ENCODE assay signal across 22 cellular contexts in genomic region chr10:70295946-70296345, GRCh38. TPM values are rescaled to one million over a fixed set of nuclear protein-coding genes. Genes with fewer than 3 reads are reported as not detected.
A peak's percentile ranks its signal among the peaks of the same experiment; 100 is the strongest.
DNase-seq lines count a peak whose midpoint lies in the region; ATAC-seq and TF ChIP-seq lines count a peak whose summit lies in the region.
"Had no signal": no experiment of that assay in that cellular context is flagged by ENCODE, and none has a peak within 500 bp of the region (broad histone marks: within the 10 kb centered on the region; RNA-seq: fewer than 3 reads in every experiment).

No MANE protein-coding gene starts in this region.

- peaks cover 5% of the 10 kb centered on the region for H3K4me1 ChIP-seq in fibroblast of lung (ENCODE audit: control insufficient read depth, extremely low read depth, insufficient read depth, low read length)
- peaks cover 12 to 20% (median 16%) of the 10 kb centered on the region in 3 donors for H3K4me1 ChIP-seq in skeletal muscle tissue (ENCODE audit: control insufficient read depth in 3 of 3, insufficient read depth in 3 of 3, low read length in 3 of 3)
- H3K4me1 ChIP-seq: SJCRH30 had no signal

- H3K36me3 ChIP-seq in fibroblast of lung (ENCODE audit: control insufficient read depth, insufficient read depth, low read length) (no peaks in the 10 kb centered on the region), skeletal muscle tissue (ENCODE audit: control insufficient read depth in 3 of 3, insufficient read depth in 3 of 3, low read length in 3 of 3) (peaks cover 0 to 9% (median 7%) of the 10 kb centered on the region in 3 donors)
- H3K36me3 ChIP-seq: SJCRH30 had no signal

- H3K27me3 Mint-ChIP-seq in CD14-positive monocyte (ENCODE audit: low read depth in 3 of 3) = peaks cover 0 to 1% (median 0%) of the 10 kb centered on the region in 3 donors
- H3K27me3 Mint-ChIP-seq: activated CD8-positive, alpha-beta T cell treated with anti-CD3 and anti-CD28 coated beads for 36 hours; activated naive CD8-positive, alpha-beta T cell had no signal

- no peaks in the 10 kb centered on the region for H4K20me1 ChIP-seq in fibroblast of lung (ENCODE audit: control insufficient read depth, extremely low read depth, insufficient read depth, low read length)

- H3K27ac Mint-ChIP-seq in CD14-positive monocyte = peak overlapping the region; percentile 84 to 92 (median 89)
- H3K27ac Mint-ChIP-seq: activated CD8-positive, alpha-beta T cell treated with anti-CD3 and anti-CD28 coated beads for 36 hours; activated naive CD8-positive, alpha-beta T cell; activated T-cell treated with anti-CD3 and anti-CD28 coated beads, Interleukin-2, amount 50 U/mL, for 72 hours; stimulated activated naive B cell treated with anti-CD40 and anti-IgM and Interleukin-4, amounts not matched to agents 10 μg/mL and 1 μg/mL and 100 μg/mL, for 72 hours had no signal

- H3K27ac ChIP-seq in fibroblast of lung (ENCODE audit: insufficient read depth, low read length) (peak overlapping the region; percentile 41), skeletal muscle tissue (ENCODE audit: low read depth, low read length) (peak overlapping the region; percentile 69)
- H3K27ac ChIP-seq: SJCRH30 had no signal

- intact Hi-C loops in CD14-positive monocyte (cut with micrococcal nuclease) = loop anchor here in 1 of 2 donors (5.0 kb wide), 1 partner anchor 36 kb away; no protein-coding TSS in a partner anchor

- H3K4me2 ChIP-seq in fibroblast of lung (ENCODE audit: extremely low read depth, insufficient read depth, low read length) = peak overlapping the region; percentile 20

- no peaks in the 10 kb centered on the region for H3K9me3 ChIP-seq in fibroblast of lung (ENCODE audit: control insufficient read depth, insufficient read depth, low read depth, low read length)
- H3K9me3 ChIP-seq in skeletal muscle tissue (ENCODE audit: control insufficient read depth in 3 of 3, low read length in 3 of 3) = no peaks in the 10 kb centered on the region
- H3K9me3 ChIP-seq: SJCRH30 had no signal

- DNase-seq in CD14-positive monocyte (ENCODE audit: low spot score) = no peak
- peak; percentile 2 for DNase-seq in MV-4-11 (lab: John Stamatoyannopoulos, UW)
- DNase-seq in fibroblast of lung (ENCODE audit: low read depth in 2 of 2) = no peak
- no peak for DNase-seq in activated T-cell treated with anti-CD3 and anti-CD28 coated beads for 4 hours
- no peak for DNase-seq in cerebellum (ENCODE audit: low spot score)
- DNase-seq in stimulated activated CD4-positive, alpha-beta T cell treated with anti-CD3 and anti-CD28 coated beads, Interleukin-2, amount 100 ng/mL, for 48 hours = no peak
- DNase-seq: activated CD4-positive, CD25-positive, alpha-beta regulatory T cell; activated CD8-positive, alpha-beta T cell treated with anti-CD3 and anti-CD28 coated beads for 36 hours; activated T-cell treated with anti-CD3 and anti-CD28 coated beads, Interleukin-2, amount 50 U/mL, for 72 hours; dorsolateral prefrontal cortex; glutamatergic neuron; KG1; NCI-H1105; NCI-H2107; NCI-H524 treated with DMSO at 0.1 percent for 48 hours; SJCRH30; stimulated activated naive B cell treated with anti-CD40 and anti-IgM and Interleukin-4, amounts not matched to agents 10 μg/mL and 1 μg/mL and 100 μg/mL, for 72 hours had no signal

- ATAC-seq in HG03175 (IDR thresholded peaks at IDR 0.05; ENCODE audit: unreplicated experiment) = no peak
- ATAC-seq: activated CD8-positive, alpha-beta T cell treated with anti-CD3 and anti-CD28 coated beads for 36 hours; activated T-cell treated with anti-CD3 and anti-CD28 coated beads, Interleukin-2, amount 50 U/mL, for 72 hours; stimulated activated naive B cell treated with anti-CD40 and anti-IgM and Interleukin-4, amounts not matched to agents 10 μg/mL and 1 μg/mL and 100 μg/mL, for 72 hours had no signal

- peaks cover 0 to 2% (median 0%) of the 10 kb centered on the region in 7 donors for H3K9me3 Mint-ChIP-seq in CD14-positive monocyte
- H3K9me3 Mint-ChIP-seq: activated CD8-positive, alpha-beta T cell treated with anti-CD3 and anti-CD28 coated beads for 36 hours; activated T-cell treated with anti-CD3 and anti-CD28 coated beads, Interleukin-2, amount 50 U/mL, for 72 hours; stimulated activated naive B cell treated with anti-CD40 and anti-IgM and Interleukin-4, amounts not matched to agents 10 μg/mL and 1 μg/mL and 100 μg/mL, for 72 hours had no signal

- peaks cover 62% of the 10 kb centered on the region for H3K4me1 Mint-ChIP-seq in CD14-positive monocyte

- H3K9ac ChIP-seq in fibroblast of lung (ENCODE audit: insufficient read depth, low read length) = no peak overlapping the region
- peak overlapping the region in 2 of 3 donors; percentile 29 to 64 for H3K9ac ChIP-seq in skeletal muscle tissue (ENCODE audit: low read depth in 1 of 3, low read length in 3 of 3)

- H2AFZ ChIP-seq in fibroblast of lung (ENCODE audit: low read length) = no peak overlapping the region

- H3K27me3 ChIP-seq in fibroblast of lung (ENCODE audit: control insufficient read depth, insufficient read depth, low read length) (no peaks in the 10 kb centered on the region), skeletal muscle tissue (ENCODE audit: control insufficient read depth in 3 of 3, insufficient read depth in 3 of 3, low read length in 3 of 3) (peaks cover 0 to 3% (median 0%) of the 10 kb centered on the region in 3 donors)
- H3K27me3 ChIP-seq: dorsolateral prefrontal cortex, SJCRH30 had no signal

- peaks cover 3 to 6% of the 10 kb centered on the region in 2 donors for H3K36me3 Mint-ChIP-seq in CD14-positive monocyte
- H3K36me3 Mint-ChIP-seq: activated naive CD8-positive, alpha-beta T cell; stimulated activated naive B cell treated with anti-CD40 and anti-IgM and Interleukin-4, amounts not matched to agents 10 μg/mL and 1 μg/mL and 100 μg/mL, for 72 hours had no signal

- no peaks in the 10 kb centered on the region for H3K79me2 ChIP-seq in fibroblast of lung (ENCODE audit: control insufficient read depth, insufficient read depth, low read length)

- no peak for TF ChIP-seq CTCF in CD14-positive monocyte (IDR thresholded peaks at IDR 0.05)
- TF ChIP-seq CTCF in fibroblast of lung (conservative IDR thresholded peaks at IDR 0.05 in 1 of 2, IDR thresholded peaks at IDR 0.05 in 1 of 2; ENCODE audit: low read depth in 1 of 2, low read length in 2 of 2) = no peak

- peak overlapping the region in 1 of 2 donors; percentile 67 for H3K4me3 Mint-ChIP-seq in CD14-positive monocyte
- H3K4me3 Mint-ChIP-seq: activated CD8-positive, alpha-beta T cell treated with anti-CD3 and anti-CD28 coated beads for 36 hours; activated naive CD8-positive, alpha-beta T cell; activated T-cell treated with anti-CD3 and anti-CD28 coated beads, Interleukin-2, amount 50 U/mL, for 72 hours; stimulated activated naive B cell treated with anti-CD40 and anti-IgM and Interleukin-4, amounts not matched to agents 10 μg/mL and 1 μg/mL and 100 μg/mL, for 72 hours had no signal

- H3K4me3 ChIP-seq in fibroblast of lung (replicated peaks in 1 of 4; ENCODE audit: control extremely low read depth in 1 of 4, insufficient read depth in 1 of 4, low read depth in 3 of 4, low read length in 4 of 4) (no peak overlapping the region), skeletal muscle tissue (ENCODE audit: low read length in 3 of 3) (no peak overlapping the region)
- H3K4me3 ChIP-seq: dorsolateral prefrontal cortex, SJCRH30 had no signal

RNA-seq across cellular contexts. Expression of gene NPFFR1, which starts 12.1 kb away (rescaled TPM):
- not detected for polyA plus RNA-seq in CD14-positive monocyte
- under 0.01 TPM in 1 of 2 replicates, not detected in the other for total RNA-seq in fibroblast of lung
- not detected in 2 replicates for polyA plus RNA-seq in fibroblast of lung
- polyA plus RNA-seq in fibroblast of lung (2012) = not detected in 2 replicates
- not detected in 2 replicates for polyA minus RNA-seq in fibroblast of lung (ENCODE audit: low replicate concordance)
- total RNA-seq in skeletal muscle tissue = under 0.01 TPM
- 0.54 TPM for total RNA-seq in cerebellum
- total RNA-seq: activated CD8-positive, alpha-beta T cell treated with anti-CD3 and anti-CD28 coated beads for 36 hours; epithelial cell of proximal tubule; SJCRH30; T-helper 2 cell treated with Interferon-gamma antibody and Interleukin-4, amounts not matched to agents 100 ng/mL and 5 ng/mL, for 36 hours had no signal
